Comparison of ENCODE assay signal across 20 cellular contexts in genomic region chr1:76313304-76313703, GRCh38.
A peak's percentile ranks its signal among the peaks of the same experiment; 100 is the strongest.
DNase-seq lines count a peak whose midpoint lies in the region; ATAC-seq and TF ChIP-seq lines count a peak whose summit lies in the region.
"Had no signal": no experiment of that assay in that cellular context is flagged by ENCODE, and none has a peak within 500 bp of the region (broad histone marks: within the 10 kb centered on the region; RNA-seq: fewer than 3 reads in every experiment).

No MANE protein-coding gene starts in this region.

- no peak overlapping the region for H3K4me3 ChIP-seq in GM23338
- H3K4me3 ChIP-seq in HEK293 (ENCODE audit: low read depth, low read length) = no peak overlapping the region
- H3K4me3 ChIP-seq in neural progenitor cell = no peak overlapping the region
- H3K4me3 ChIP-seq: BLaER1 had no signal

- H3K79me2 ChIP-seq in GM23338 (replicated peaks; ENCODE audit: insufficient read depth) (no peaks in the 10 kb centered on the region), neural progenitor cell (ENCODE audit: low read depth) (no peaks in the 10 kb centered on the region)

- H3K4me1 ChIP-seq in GM23338 (ENCODE audit: insufficient read depth) = peaks cover 14% of the 10 kb centered on the region; the same call in 1 of the 2 replicates
- no peaks in the 10 kb centered on the region for H3K4me1 ChIP-seq in HEK293 (ENCODE audit: control insufficient read depth, insufficient read depth, low read length)
- peaks cover 39% of the 10 kb centered on the region for H3K4me1 ChIP-seq in neural progenitor cell
- H3K4me1 ChIP-seq: BE2C had no signal

- H2AFZ ChIP-seq in GM23338 (no peak overlapping the region), neural progenitor cell (replicated peaks) (no peak overlapping the region)

- CTCF ChIA-PET in HEK293 (lab: Yijun Ruan, JAX) = no interaction called here

- DNase-seq in GM23338 (ENCODE audit: low spot score) = no peak
- DNase-seq in neural progenitor cell (ENCODE audit: low spot score) = no peak
- no peak for DNase-seq in DMS79 (lab: John Stamatoyannopoulos, UW)
- DNase-seq: 8988T; ACHN; BE2C; C1 segment of cervical spinal cord; CD4-positive, alpha-beta memory T cell; CD4-positive, CD25-positive, alpha-beta regulatory T cell; CD8-positive, alpha-beta memory T cell; COR-L47; DMS 273 treated with DMSO at 0.1 percent for 48 hours; DMS153; DMS53; DMS79 treated with DMSO at 0.1 percent for 48 hours; GF-D8 had no signal

- no peak for ATAC-seq in GM23338
- ATAC-seq in HG03520 (IDR thresholded peaks at IDR 0.05; ENCODE audit: unreplicated experiment) = no peak

- no peaks in the 10 kb centered on the region for H3F3A ChIP-seq in GM23338 (replicated peaks; ENCODE audit: low read depth)
- H3F3A ChIP-seq in neural progenitor cell (ENCODE audit: low read depth) = no peaks in the 10 kb centered on the region

- H3K9me2 ChIP-seq in GM23338 (ENCODE audit: insufficient read depth) = no peaks in the 10 kb centered on the region; the same call in 1 of the 2 replicates

- no peak for TF ChIP-seq CTCF in GM23338 (conservative IDR thresholded peaks at IDR 0.05; ENCODE audit: low read depth in 2 of 2)
- TF ChIP-seq CTCF in HEK293 (tag by site-specific recombination; IDR thresholded peaks at IDR 0.05) = no peak
- TF ChIP-seq CTCF in neural progenitor cell (IDR thresholded peaks at IDR 0.05) = no peak

- no peaks in the 10 kb centered on the region for H3K36me3 ChIP-seq in GM23338 (ENCODE audit: insufficient read depth)
- H3K36me3 ChIP-seq in HEK293 (ENCODE audit: control insufficient read depth in 2 of 2, insufficient read depth in 1 of 2, low read length in 2 of 2) = no peaks in the 10 kb centered on the region
- peaks cover 3% of the 10 kb centered on the region for H3K36me3 ChIP-seq in neural progenitor cell
- H3K36me3 ChIP-seq: BE2C, BLaER1 had no signal

- no peaks in the 10 kb centered on the region for H3K9me3 Mint-ChIP-seq in GM23338
- peaks cover 12% of the 10 kb centered on the region for H3K9me3 Mint-ChIP-seq in neural progenitor cell

- POLR2A ChIA-PET in HEK293 (lab: Yijun Ruan, JAX) = no interaction called here

- H3K4me1 Mint-ChIP-seq in GM23338 (peaks cover 20% of the 10 kb centered on the region), neural progenitor cell (peaks cover 35% of the 10 kb centered on the region)
- H3K4me1 Mint-ChIP-seq: CD14-positive monocyte; CD4-positive, alpha-beta memory T cell; CD4-positive, CD25-positive, alpha-beta regulatory T cell; CD8-positive, alpha-beta memory T cell had no signal

- no peak overlapping the region for H3K27ac ChIP-seq in GM23338 (ENCODE audit: low read depth)
- H3K27ac ChIP-seq in HEK293 (ENCODE audit: extremely low read depth, low read depth, low read length) = no peak overlapping the region
- H3K27ac ChIP-seq in neural progenitor cell = peak overlapping the region; percentile 3
- H3K27ac ChIP-seq: BLaER1 had no signal

- H4K20me1 ChIP-seq in GM23338 (replicated peaks; ENCODE audit: insufficient read depth) (no peaks in the 10 kb centered on the region), neural progenitor cell (ENCODE audit: low read depth) (no peaks in the 10 kb centered on the region)
- H4K20me1 ChIP-seq: BLaER1 had no signal

- H3K4me2 ChIP-seq in GM23338 = no peak overlapping the region
- H3K4me2 ChIP-seq in neural progenitor cell = peak overlapping the region; percentile 49
- H3K4me2 ChIP-seq: BLaER1 had no signal

- H3K9ac ChIP-seq in neural progenitor cell = no peak overlapping the region
- H3K9ac ChIP-seq: BLaER1 had no signal

- H3K36me3 Mint-ChIP-seq in GM23338 (ENCODE audit: low read depth) (0 out of 3 replicates have a peak, but pooled peaks cover 7% of the 10 kb centered on the region), neural progenitor cell (peaks cover 16% of the 10 kb centered on the region)
- H3K36me3 Mint-ChIP-seq: CD14-positive monocyte; CD4-positive, alpha-beta memory T cell; CD4-positive, CD25-positive, alpha-beta regulatory T cell; CD8-positive, alpha-beta memory T cell had no signal

- no peak overlapping the region for H3K4me3 Mint-ChIP-seq in GM23338
- H3K4me3 Mint-ChIP-seq in neural progenitor cell = no peak overlapping the region
- H3K4me3 Mint-ChIP-seq: CD14-positive monocyte; CD4-positive, alpha-beta memory T cell; CD4-positive, CD25-positive, alpha-beta regulatory T cell; CD8-positive, alpha-beta memory T cell had no signal

- H3K9me3 ChIP-seq in HEK293 (ENCODE audit: control insufficient read depth, insufficient read depth, low read depth, low read length) (no peaks in the 10 kb centered on the region), neural progenitor cell (ENCODE audit: low read depth) (no peaks in the 10 kb centered on the region)
- H3K9me3 ChIP-seq: BE2C, BLaER1 had no signal

- H3K27me3 Mint-ChIP-seq in GM23338 (ENCODE audit: insufficient read depth, low read depth, poor library complexity) (peaks cover 3% of the 10 kb centered on the region), neural progenitor cell (ENCODE audit: insufficient read depth, low read depth) (no peaks in the 10 kb centered on the region)
- H3K27me3 Mint-ChIP-seq: CD4-positive, CD25-positive, alpha-beta regulatory T cell; CD8-positive, alpha-beta memory T cell had no signal

- H3K27ac Mint-ChIP-seq in GM23338 (peak overlapping the region; percentile 13; the same call in 1 of the 2 replicates), neural progenitor cell (peak overlapping the region; percentile 27)
- H3K27ac Mint-ChIP-seq: CD14-positive monocyte; CD4-positive, alpha-beta memory T cell; CD4-positive, CD25-positive, alpha-beta regulatory T cell; CD8-positive, alpha-beta memory T cell had no signal

- H3K27me3 ChIP-seq in GM23338 (ENCODE audit: insufficient read depth) = no peaks in the 10 kb centered on the region
- H3K27me3 ChIP-seq in neural progenitor cell = no peaks in the 10 kb centered on the region
- H3K27me3 ChIP-seq: BE2C, BLaER1 had no signal

TF ChIP-seq in GM23338, 12 proteins besides CTCF, POLR2A, EP300 and RAD21 (continues in another document):
- TF ChIP-seq, protein P1, sequence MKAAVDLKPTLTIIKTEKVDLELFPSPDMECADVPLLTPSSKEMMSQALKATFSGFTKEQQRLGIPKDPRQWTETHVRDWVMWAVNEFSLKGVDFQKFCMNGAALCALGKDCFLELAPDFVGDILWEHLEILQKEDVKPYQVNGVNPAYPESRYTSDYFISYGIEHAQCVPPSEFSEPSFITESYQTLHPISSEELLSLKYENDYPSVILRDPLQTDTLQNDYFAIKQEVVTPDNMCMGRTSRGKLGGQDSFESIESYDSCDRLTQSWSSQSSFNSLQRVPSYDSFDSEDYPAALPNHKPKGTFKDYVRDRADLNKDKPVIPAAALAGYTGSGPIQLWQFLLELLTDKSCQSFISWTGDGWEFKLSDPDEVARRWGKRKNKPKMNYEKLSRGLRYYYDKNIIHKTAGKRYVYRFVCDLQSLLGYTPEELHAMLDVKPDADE (IDR thresholded peaks at IDR 0.05) = no peak
- TF ChIP-seq EZH2phosphoT487 (IDR thresholded peaks at IDR 0.05; ENCODE audit: unreplicated experiment) (no peak), POLR2AphosphoS5 (IDR thresholded peaks at IDR 0.05; ENCODE audit: low read depth) (no peak), JUNB (IDR thresholded peaks at IDR 0.05; ENCODE audit: unreplicated experiment) (no peak)

TF ChIP-seq in HEK293, 187 proteins besides CTCF, POLR2A, EP300 and RAD21:
- TF ChIP-seq ZFP3 (tag by site-specific recombination; IDR thresholded peaks at IDR 0.05; ENCODE audit: low read depth) (peak; percentile 63), SCRT2 (tag by site-specific recombination; IDR thresholded peaks at IDR 0.05) (no peak), KLF17 (tag by site-specific recombination; IDR thresholded peaks at IDR 0.05) (no peak), OVOL3 (tag by site-specific recombination; IDR thresholded peaks at IDR 0.05) (no peak)
